ENCODE assay signal across 1 cellular context in genomic region chr5:180668835-180669596, GRCh38.
TF ChIP-seq lines count a peak whose summit lies in the region.

No MANE protein-coding gene starts in this region.

TF ChIP-seq in K562, 482 proteins besides CTCF, POLR2A, EP300 and RAD21 (continued from another document):
- TF ChIP-seq USF1 (CRISPR knock-in tag; IDR thresholded peaks at IDR 0.05) (peak; percentile 68), PHB (CRISPR knock-in tag; IDR thresholded peaks at IDR 0.05) (no peak), HDAC2 (IDR thresholded peaks at IDR 0.05) (no peak), ARID1B (IDR thresholded peaks at IDR 0.05) (peak; percentile 47; the same call in 1 of the 2 replicates)
TF ChIP-seq in K562: peak in this region for 21.
